8 cellular contexts compared by ENCODE assay signal in the genomic region with DNA sequence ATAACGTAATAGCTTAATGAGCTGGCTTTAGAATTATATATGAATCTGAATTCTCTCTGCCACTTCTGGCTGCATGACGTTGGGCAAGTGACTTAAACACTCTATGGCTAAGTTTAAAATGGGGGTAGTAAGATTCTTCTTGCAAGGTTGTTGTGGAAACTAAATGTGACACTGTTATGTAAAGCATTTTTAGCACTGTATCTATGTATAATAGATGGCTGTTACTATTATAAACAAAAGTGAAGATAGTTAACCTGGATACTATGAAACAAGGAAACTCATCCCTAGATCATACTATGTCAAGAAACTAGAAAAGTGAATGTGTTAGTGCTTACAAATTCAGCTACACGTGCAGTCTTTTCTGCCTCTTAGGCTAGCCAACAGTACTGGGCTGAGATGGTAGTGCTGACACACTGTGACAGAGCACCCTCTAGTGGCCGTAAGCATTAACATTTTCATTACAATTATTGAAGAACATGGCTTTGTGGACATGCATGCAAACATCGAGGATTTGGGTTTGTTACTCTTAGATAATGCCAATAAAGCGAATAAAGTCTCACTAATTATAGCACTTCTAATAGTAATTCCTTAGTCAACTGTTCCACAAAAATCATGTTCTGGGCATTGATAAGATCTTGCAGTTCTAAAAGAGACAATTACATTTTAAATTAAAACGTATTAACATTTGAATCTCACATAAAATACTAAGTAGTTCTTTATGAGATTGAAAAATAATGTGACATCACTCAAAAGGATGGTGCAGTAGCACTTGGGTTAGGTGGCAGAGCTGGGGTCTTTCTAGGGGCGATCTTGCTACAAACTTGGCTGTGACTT. TPM values are rescaled to one million over a fixed set of nuclear protein-coding genes. Genes with fewer than 3 reads are reported as not detected.
A peak's percentile ranks its signal among the peaks of the same experiment; 100 is the strongest.
DNase-seq lines count a peak whose midpoint lies in the region; ATAC-seq, FAIRE-seq and TF ChIP-seq lines count a peak whose summit lies in the region.

No MANE protein-coding gene starts in this region.

- H3K4me2 ChIP-seq in Karpas-422 (ENCODE audit: low read depth, low read length, poor library complexity, severe bottlenecking), result no peak overlapping the region
- H3K4me2 ChIP-seq in PC-9, result no peak overlapping the region
- no peak overlapping the region for H3K4me2 ChIP-seq in osteoblast (ENCODE audit: insufficient read depth, low read length)

- no TSS peak for BruUV-seq in PC-9 (replicated peaks; lab: Mats Ljungman, UMichigan)

- intact Hi-C loops in PC-9 (cut with micrococcal nuclease; ENCODE audit: unreplicated experiment), result loop anchor here (1.0 to 5.0 kb wide), 7 partner anchors 60 to 1105 kb away; a partner anchor contains a TSS

- H3K36me3 ChIP-seq in Karpas-422 (ENCODE audit: insufficient read depth, low read length) (peaks cover 15% of the 10 kb centered on the region; the same call in 1 of the 2 replicates), PC-9 (ENCODE audit: low read depth) (peaks cover 11% of the 10 kb centered on the region; the same call in 1 of the 2 replicates), osteoblast (ENCODE audit: insufficient read depth, low read length) (peaks cover 11% of the 10 kb centered on the region)

- peak; percentile 85 for ATAC-seq in GM21825 (IDR thresholded peaks at IDR 0.05; ENCODE audit: unreplicated experiment)
- ATAC-seq in foreskin keratinocyte, result peak; percentile 87

- peak; percentile 13 for FAIRE-seq in urothelium cell line (lab: Jason Lieb, UNC)

- H4K20me1 ChIP-seq in Karpas-422 (ENCODE audit: insufficient read depth, low read depth, low read length) (no peaks in the 10 kb centered on the region), PC-9 (ENCODE audit: insufficient read depth) (no peaks in the 10 kb centered on the region; the same call in 1 of the 2 replicates), osteoblast (ENCODE audit: insufficient read depth, low read length) (no peaks in the 10 kb centered on the region)

- peaks cover 21% of the 10 kb centered on the region for H3F3A ChIP-seq in PC-9 (ENCODE audit: insufficient read depth, low read depth)

- CTCF ChIA-PET in PC-9 (lab: Charles Lee), result interaction anchor here (0.6 to 1.1 kb wide), 10 partner anchors 70 to 1106 kb away, joined by 3 to 5 read pairs (median 4); a partner anchor contains a TSS

- H3K9ac ChIP-seq in Karpas-422 (ENCODE audit: low read length), result no peak overlapping the region

- POLR2A ChIA-PET in PC-9 (lab: Charles Lee; ENCODE audit: unreplicated experiment), result interaction anchor here (0.5 to 0.9 kb wide), 5 partner anchors 32 to 114 kb away, joined by 3 to 6 read pairs (median 4); a partner anchor contains a TSS

- DNase-seq in GDM1 (lab: John Stamatoyannopoulos, UW), result peak; percentile 63
- DNase-seq in Karpas-422, result peak; percentile 89
- DNase-seq in PC-9, result peak; percentile 62 to 76
- peak; percentile 1 for DNase-seq in activated T-helper 9 cell treated with anti-CD3 and anti-CD28 coated beads, Interleukin-2, amount 50 U/mL, for 16 hours (ENCODE audit: low read depth)
- DNase-seq in foreskin keratinocyte, result peak; percentile 30 to 69
- peak; percentile 69 for DNase-seq in osteoblast (ENCODE audit: insufficient read length, low spot score, missing footprints)
- DNase-seq in urothelium cell line (ENCODE audit: low spot score), result peak; percentile 70

- H3K4me1 ChIP-seq in Karpas-422 (ENCODE audit: low read length) (0 out of 2 replicates have a peak, but pooled peaks cover 3% of the 10 kb centered on the region), PC-9 (replicated peaks; ENCODE audit: insufficient read depth) (0 out of 2 replicates have a peak, but pooled peaks cover 5% of the 10 kb centered on the region), foreskin keratinocyte (peaks cover 4% of the 10 kb centered on the region), osteoblast (ENCODE audit: insufficient read depth, low read length) (peaks cover 8% of the 10 kb centered on the region)

- TF ChIP-seq CTCF in PC-9 (conservative IDR thresholded peaks at IDR 0.05), result peak; percentile 93
- peak; percentile 94 for TF ChIP-seq CTCF in foreskin keratinocyte (conservative IDR thresholded peaks at IDR 0.05)
- TF ChIP-seq CTCF in osteoblast (IDR thresholded peaks at IDR 0.05; ENCODE audit: extremely low read depth, low read depth, low read length), result peak; percentile 77

- no peak overlapping the region for H3K4me3 ChIP-seq in Karpas-422 (ENCODE audit: low read length)
- no peak overlapping the region for H3K4me3 ChIP-seq in PC-9
- H3K4me3 ChIP-seq in osteoblast (ENCODE audit: insufficient read depth, low read length), result no peak overlapping the region

- no peak overlapping the region for H2AFZ ChIP-seq in Karpas-422 (ENCODE audit: low read length)
- H2AFZ ChIP-seq in PC-9, result no peak overlapping the region
- no peak overlapping the region for H2AFZ ChIP-seq in osteoblast (ENCODE audit: low read length)

- H3K27me3 ChIP-seq in Karpas-422 (ENCODE audit: low read length) (no peaks in the 10 kb centered on the region), PC-9 (ENCODE audit: insufficient read depth, low read depth) (no peaks in the 10 kb centered on the region), foreskin keratinocyte (no peaks in the 10 kb centered on the region), osteoblast (ENCODE audit: insufficient read depth, low read length) (no peaks in the 10 kb centered on the region)

- H3K79me2 ChIP-seq in Karpas-422 (ENCODE audit: low read length), result no peaks in the 10 kb centered on the region
- H3K79me2 ChIP-seq in PC-9 (ENCODE audit: low read depth), result no peaks in the 10 kb centered on the region
- H3K79me2 ChIP-seq in osteoblast (ENCODE audit: insufficient read depth, low read length), result no peaks in the 10 kb centered on the region

- H3K27ac ChIP-seq in Karpas-422 (ENCODE audit: low read length) (no peak overlapping the region), PC-9 (peak overlapping the region; percentile 24), foreskin keratinocyte (no peak overlapping the region), osteoblast (ENCODE audit: low read depth, low read length) (no peak overlapping the region)

- no peaks in the 10 kb centered on the region for H3K9me3 ChIP-seq in Karpas-422 (ENCODE audit: low read length)
- H3K9me3 ChIP-seq in PC-9 (ENCODE audit: insufficient read depth, low read depth), result no peaks in the 10 kb centered on the region
- no peaks in the 10 kb centered on the region for H3K9me3 ChIP-seq in osteoblast (ENCODE audit: low read depth, low read length)

- H3K9me2 ChIP-seq in Karpas-422 (replicated peaks; ENCODE audit: insufficient read depth, low read length) (no peaks in the 10 kb centered on the region), PC-9 (ENCODE audit: insufficient read depth) (no peaks in the 10 kb centered on the region)

RNA-seq across cellular contexts. Expression of a gene that starts 47.3 kb away (rescaled TPM):
- 16.8 and 26.3 TPM in 2 replicates for total RNA-seq in Karpas-422 (2014; rRNA removed; shearing (Covaris generic); ENCODE audit: low replicate concordance)
- 32.9 and 38.1 TPM in 2 replicates for total RNA-seq in PC-9 (2021)
- 13.1 and 13.3 TPM in 2 replicates for total RNA-seq in foreskin keratinocyte
- polyA plus RNA-seq in foreskin keratinocyte, result 3.8 and 4.7 TPM in 2 replicates
- total RNA-seq in osteoblast, result 19.2 and 25.7 TPM in 2 replicates

Comparison
In these comparisons a context has a peak if more than half of its experiments do, and no peak if none do; other contexts are left out.
1. DNase-seq: peak in every context shown above with its lines; median percentile 89 in Karpas-422; 70 in urothelium cell line; 69 in PC-9; 69 in osteoblast; 63 in GDM1; 50 in foreskin keratinocyte; 1 in activated T-helper 9 cell treated with anti-CD3 and anti-CD28 coated beads, Interleukin-2, amount 50 U/mL, for 16 hours.